10 cellular contexts compared by ENCODE assay signal in genomic region chr2:141557329-141558098, GRCh38.
DNase-seq lines count a peak whose midpoint lies in the region; ATAC-seq and TF ChIP-seq lines count a peak whose summit lies in the region.
"Had no signal": no experiment of that assay in that cellular context is flagged by ENCODE, and none has a peak within 500 bp of the region (broad histone marks: within the 10 kb centered on the region; RNA-seq: fewer than 3 reads in every experiment).

No MANE protein-coding gene starts in this region.

- no peak overlapping the region for H3K27ac ChIP-seq in RWPE1

- DNase-seq in GDM1 (lab: John Stamatoyannopoulos, UW) (peak; percentile 67), RWPE1 (ENCODE audit: low spot score) (peak; percentile 56), glomerular visceral epithelial cell (ENCODE audit: extremely low spot score) (peak; percentile 95), COLO668 (lab: John Stamatoyannopoulos, UW; ENCODE audit: unreplicated experiment) (no peak), NCI-H1048 (lab: John Stamatoyannopoulos, UW) (no peak)
- DNase-seq in stimulated activated CD4-positive, alpha-beta T cell treated with anti-CD3 and anti-CD28 coated beads, Interleukin-4, amount 100 ng/mL, for 4 hours = no peak
- DNase-seq in activated CD8-positive, alpha-beta memory T cell treated with anti-CD3 and anti-CD28 coated beads for 24 hours = no peak
- DNase-seq: dorsolateral prefrontal cortex; stimulated activated naive CD8-positive, alpha-beta T cell treated with anti-CD3 and anti-CD28 coated beads, Interleukin-15, amount 100 ng/mL, for 72 hours had no signal

- no peak for TF ChIP-seq CTCF in RWPE1 (conservative IDR thresholded peaks at IDR 0.05; ENCODE audit: low read depth)

- ATAC-seq in HG03060 (IDR thresholded peaks at IDR 0.05; ENCODE audit: low read depth, unreplicated experiment) = peak; percentile 55
- ATAC-seq: stimulated activated naive CD8-positive, alpha-beta T cell treated with anti-CD3 and anti-CD28 coated beads, Interleukin-15, amount 100 ng/mL, for 72 hours had no signal

- POLR2A ChIA-PET in RWPE1 (lab: Yijun Ruan, JAX; ENCODE audit: low non-redundant PET) = no interaction called here

- CTCF ChIA-PET in RWPE1 (lab: Yijun Ruan, JAX) = no interaction called here

Comparison
In these comparisons a context has a peak if more than half of its experiments do, and no peak if none do; other contexts are left out.
1. DNase-seq: peak in GDM1 (single experiment), RWPE1 (single experiment) and glomerular visceral epithelial cell (single experiment); none in stimulated activated CD4-positive, alpha-beta T cell treated with anti-CD3 and anti-CD28 coated beads, Interleukin-4, amount 100 ng/mL, for 4 hours (0 of 2), COLO668 (single experiment), NCI-H1048 (single experiment) and activated CD8-positive, alpha-beta memory T cell treated with anti-CD3 and anti-CD28 coated beads for 24 hours (single experiment).